In genomic region chr4:48340905-48341775, GRCh38 we compare ENCODE assay signal across 8 cellular contexts. TPM values are rescaled to one million over a fixed set of nuclear protein-coding genes. Genes with fewer than 3 reads are reported as not detected.
A peak's percentile ranks its signal among the peaks of the same experiment; 100 is the strongest.
DNase-seq lines count a peak whose midpoint lies in the region; ATAC-seq and FAIRE-seq lines count a peak whose summit lies in the region.

Gene SLAIN2 (plus strand): TSS chr4:48341529. CDS start chr4:48341740, 211 bp downstream.

- no peak within 1 kb of the TSS for H2BK15ac ChIP-seq in mesendoderm (replicated peaks; ENCODE audit: low read depth)

- no peak within 1 kb of the TSS for H4K5ac ChIP-seq in mesendoderm (ENCODE audit: low read length)

- H3K9ac ChIP-seq in endocrine pancreas (ENCODE audit: control insufficient read depth, insufficient read depth, low read length) = peak within 1 kb of the TSS; percentile 94
- H3K9ac ChIP-seq in mesendoderm (ENCODE audit: low read length) = peak within 1 kb of the TSS; percentile 95

- H3K9me3 Mint-ChIP-seq in activated CD8-positive, alpha-beta memory T cell treated with anti-CD3 and anti-CD28 coated beads, Interleukin-2, amount 10 ng/mL, durations not matched to agents 7 days and 5 days (ENCODE audit: low read depth) = no peaks in the 10 kb centered on the region

- peaks cover 3% of the 10 kb centered on the region for H3K36me3 Mint-ChIP-seq in activated CD8-positive, alpha-beta memory T cell treated with anti-CD3 and anti-CD28 coated beads, Interleukin-2, amount 10 ng/mL, durations not matched to agents 7 days and 5 days

- H3K79me1 ChIP-seq in mesendoderm (ENCODE audit: low read length) = peaks cover 6% of the 10 kb centered on the region

- peak within 1 kb of the TSS; percentile 15 for H2BK5ac ChIP-seq in mesendoderm (ENCODE audit: low read length)

- no peaks in the 10 kb centered on the region for H3K27me3 Mint-ChIP-seq in activated CD8-positive, alpha-beta memory T cell treated with anti-CD3 and anti-CD28 coated beads, Interleukin-2, amount 10 ng/mL, durations not matched to agents 7 days and 5 days

- H3K27ac Mint-ChIP-seq in activated CD8-positive, alpha-beta memory T cell treated with anti-CD3 and anti-CD28 coated beads, Interleukin-2, amount 10 ng/mL, durations not matched to agents 7 days and 5 days = peak within 1 kb of the TSS; percentile 97

- H2AK5ac ChIP-seq in mesendoderm (ENCODE audit: low read length) = no peak within 1 kb of the TSS

- H3K4me1 Mint-ChIP-seq in activated CD8-positive, alpha-beta memory T cell treated with anti-CD3 and anti-CD28 coated beads, Interleukin-2, amount 10 ng/mL, durations not matched to agents 7 days and 5 days = peaks cover 37% of the 10 kb centered on the region

- H3K27me3 ChIP-seq in endocrine pancreas (ENCODE audit: control insufficient read depth, insufficient read depth, low read length) = no peaks in the 10 kb centered on the region
- no peaks in the 10 kb centered on the region for H3K27me3 ChIP-seq in mesendoderm (ENCODE audit: insufficient read depth, low read length, poor library complexity)

- peak within 1 kb of the TSS; percentile 94 for H3K18ac ChIP-seq in mesendoderm (ENCODE audit: low read length)

- H3K56ac ChIP-seq in mesendoderm (ENCODE audit: low read length) = peak within 1 kb of the TSS; percentile 95

- H3K36me3 ChIP-seq in endocrine pancreas (ENCODE audit: control insufficient read depth, insufficient read depth, low read length) (no peaks in the 10 kb centered on the region), mesendoderm (ENCODE audit: control insufficient read depth, insufficient read depth, low read length) (no peaks in the 10 kb centered on the region)

- CTCF ChIA-PET in activated CD8-positive, alpha-beta memory T cell treated with anti-CD3 and anti-CD28 coated beads, Interleukin-2, amount 10 ng/mL, durations not matched to agents 7 days and 5 days (lab: Charles Lee) = interaction anchor here (0.6 to 1.3 kb wide), 2 partner anchors 30 to 604 kb away, joined by 3 to 4 read pairs; no protein-coding TSS in a partner anchor

- peak within 1 kb of the TSS; percentile 93 for H3K4me3 Mint-ChIP-seq in activated CD8-positive, alpha-beta memory T cell treated with anti-CD3 and anti-CD28 coated beads, Interleukin-2, amount 10 ng/mL, durations not matched to agents 7 days and 5 days

- H3K4me3 ChIP-seq in endocrine pancreas (ENCODE audit: control insufficient read depth, insufficient read depth, low read length) = peak within 1 kb of the TSS; percentile 96
- peak within 1 kb of the TSS; percentile 96 for H3K4me3 ChIP-seq in mesendoderm (ENCODE audit: low read length)

- peaks cover 34% of the 10 kb centered on the region for H3K4me1 ChIP-seq in endocrine pancreas (ENCODE audit: control insufficient read depth, insufficient read depth, low read length)
- H3K4me1 ChIP-seq in mesendoderm (ENCODE audit: control insufficient read depth, low read depth, low read length) = no peaks in the 10 kb centered on the region

- H3K4ac ChIP-seq in mesendoderm (ENCODE audit: low read depth, low read length) = peak within 1 kb of the TSS; percentile 90

- H3K27ac ChIP-seq in mesendoderm (ENCODE audit: low read depth, low read length) = peak within 1 kb of the TSS; percentile 96

- peak within 1 kb of the TSS; percentile 76 for H3K23ac ChIP-seq in mesendoderm (ENCODE audit: low read length)

- no CpG with 5 or more reads among the region's 89 CpGs for WGBS in mesendoderm (ENCODE audit: extremely low coverage, insufficient coverage, low lambda C conversion rate)

- H3K9me3 ChIP-seq in endocrine pancreas (ENCODE audit: control insufficient read depth, low read length) = no peaks in the 10 kb centered on the region

- FAIRE-seq in HTR-8/SVneo (lab: Jason Lieb, UNC) = peak; percentile 96

- in situ Hi-C loops in Caki2 (cut with HindIII; ENCODE audit: low pct_unique_long_range_greater_than_20kb, low sequenced_read_pairs) = no loop called here

- DNase-seq in Caki2 (ENCODE audit: low read depth) (peak; percentile 89), HTR-8/SVneo (ENCODE audit: insufficient read length, low spot score) (peak; percentile 96), NOMO-1 treated with dmso at 0.1 percent for 144 hours (lab: John Stamatoyannopoulos, UW; ENCODE audit: unreplicated experiment) (peak; percentile 97), mesendoderm (peak; percentile 98)
- DNase-seq in activated CD8-positive, alpha-beta memory T cell treated with anti-CD3 and anti-CD28 coated beads, Interleukin-2, amount 10 ng/mL, durations not matched to agents 7 days and 5 days = peak; percentile 98
- peak; percentile 99 for DNase-seq in stimulated activated CD8-positive, alpha-beta memory T cell treated with anti-CD3 and anti-CD28 coated beads, Interleukin-15, amount 100 ng/mL, for 1 hour (ENCODE audit: low read depth)

- no peak within 1 kb of the TSS for H4K8ac ChIP-seq in mesendoderm (ENCODE audit: low read depth, low read length)

- peak within 1 kb of the TSS; percentile 85 for H2BK120ac ChIP-seq in mesendoderm (ENCODE audit: low read depth, low read length)

- peak; percentile 90 for ATAC-seq in GM21367 (IDR thresholded peaks at IDR 0.05; ENCODE audit: unreplicated experiment)
- ATAC-seq in activated CD8-positive, alpha-beta memory T cell treated with anti-CD3 and anti-CD28 coated beads, Interleukin-2, amount 10 ng/mL, durations not matched to agents 7 days and 5 days = peak; percentile 87

- peak within 1 kb of the TSS; percentile 95 for H3K4me2 ChIP-seq in mesendoderm (ENCODE audit: low read length)

- H3K79me2 ChIP-seq in mesendoderm (ENCODE audit: control insufficient read depth, insufficient read depth, low read length) = peaks cover 40% of the 10 kb centered on the region

RNA-seq across cellular contexts. Expression of gene SLAIN2, which starts in this region (rescaled TPM):
- total RNA-seq in Caki2 (2014; rRNA removed; shearing (Covaris generic); ENCODE audit: low replicate concordance) = 24.7 and 115 TPM in 2 replicates
- 10 to 100 TPM; 55.3 to 61.6 TPM for total RNA-seq in activated CD8-positive, alpha-beta memory T cell treated with anti-CD3 and anti-CD28 coated beads, Interleukin-2, amount 10 ng/mL, durations not matched to agents 7 days and 5 days
- 45.6 TPM for polyA plus RNA-seq in mesendoderm (2013, experiment 1 of 2)
- 44.0 TPM for polyA plus RNA-seq in mesendoderm (2013, experiment 2 of 2)

Comparison
In these comparisons a context has a peak if more than half of its experiments do, and no peak if none do; other contexts are left out.
1. Peak in every context shown above with its lines: DNase-seq, ATAC-seq, H3K4me3 ChIP-seq and H3K27ac ChIP-seq.